10 cellular contexts compared by ENCODE assay signal in the genomic region with DNA sequence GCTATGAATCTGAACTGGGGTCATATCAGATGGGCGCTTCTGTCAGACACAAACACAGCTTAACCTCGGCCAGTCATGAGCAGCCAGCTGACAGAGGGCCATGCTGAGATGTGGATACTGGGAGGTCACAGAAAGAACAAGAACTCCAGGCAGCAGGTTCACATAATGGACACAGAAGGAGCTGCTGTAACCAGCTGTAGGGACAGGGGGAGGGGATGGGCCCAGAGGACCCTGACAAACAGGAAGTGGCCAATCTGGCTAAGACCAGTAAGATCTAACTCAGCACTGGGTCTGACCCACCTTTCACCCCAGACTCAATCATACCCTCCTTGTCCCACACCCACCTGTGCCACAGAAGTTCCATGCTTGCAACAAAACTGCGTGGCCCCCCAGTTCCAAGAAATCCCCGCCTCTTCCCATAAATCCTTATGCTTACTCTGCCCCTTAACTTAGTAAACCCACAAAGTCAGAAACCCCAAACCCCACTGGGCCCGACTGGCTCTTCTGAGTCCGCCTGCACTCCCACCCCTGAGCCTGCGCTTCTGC. TPM values are rescaled to one million over a fixed set of nuclear protein-coding genes. Genes with fewer than 3 reads are reported as not detected.
A peak's percentile ranks its signal among the peaks of the same experiment; 100 is the strongest.
DNase-seq lines count a peak whose midpoint lies in the region; ATAC-seq, FAIRE-seq and TF ChIP-seq lines count a peak whose summit lies in the region.
"Had no signal": no experiment of that assay in that cellular context is flagged by ENCODE, and none has a peak within 500 bp of the region (broad histone marks: within the 10 kb centered on the region; RNA-seq: fewer than 3 reads in every experiment).

No MANE protein-coding gene starts in this region.

- DNase-seq in GM18507 (ENCODE audit: extremely low spot score, insufficient read length, low read depth) (no peak), fibroblast of villous mesenchyme (ENCODE audit: low read depth) (peak; percentile 65), NCI-H226 (no peak), activated gamma-delta T cell treated with Interleukin-2 at 50 U/mL for 16 hours (no peak), AML-193 (lab: John Stamatoyannopoulos, UW) (no peak)

- no peak for TF ChIP-seq CTCF in OCI-LY3 (IDR thresholded peaks at IDR 0.05; ENCODE audit: low read depth, low read length)
- no peak for TF ChIP-seq CTCF in fibroblast of villous mesenchyme (IDR thresholded peaks at IDR 0.05; ENCODE audit: insufficient read depth, low read depth, low read length)

- 0 out of 2 replicates have a peak overlapping the region, but pooled peaks have one; percentile 6 for H2AFZ ChIP-seq in OCI-LY3 (ENCODE audit: low read depth, low read length)

- peak; percentile 31 for FAIRE-seq in GM18507 (lab: Jason Lieb, UNC)

- H3K27ac ChIP-seq in OCI-LY3 (ENCODE audit: low read length) (no peak overlapping the region), rectal smooth muscle tissue (ENCODE audit: low read depth, low read length) (peak overlapping the region; percentile 7)

- peaks cover 15% of the 10 kb centered on the region for H3K4me1 ChIP-seq in OCI-LY3 (ENCODE audit: low read length)
- peaks cover 12% of the 10 kb centered on the region for H3K4me1 ChIP-seq in rectal smooth muscle tissue (ENCODE audit: control insufficient read depth, insufficient read depth, low read length)

- H3K27me3 ChIP-seq in OCI-LY3 (ENCODE audit: low read depth, low read length) (peaks cover 26% of the 10 kb centered on the region), rectal smooth muscle tissue (ENCODE audit: control insufficient read depth, insufficient read depth, low read length) (no peaks in the 10 kb centered on the region)

- H3K9ac ChIP-seq in OCI-LY3 (ENCODE audit: low read length): no peak overlapping the region
- H3K9ac ChIP-seq in rectal smooth muscle tissue (ENCODE audit: low read length): no peak overlapping the region

- H3K4me3 ChIP-seq in OCI-LY3 (ENCODE audit: low read length) (no peak overlapping the region), fibroblast of villous mesenchyme (ENCODE audit: low read depth, low read length) (no peak overlapping the region), rectal smooth muscle tissue (ENCODE audit: low read length) (no peak overlapping the region)
- H3K4me3 ChIP-seq: thoracic aorta had no signal

- H3K36me3 ChIP-seq in OCI-LY3 (replicated peaks; ENCODE audit: low read depth, low read length) (no peaks in the 10 kb centered on the region), rectal smooth muscle tissue (ENCODE audit: control insufficient read depth, insufficient read depth, low read length) (no peaks in the 10 kb centered on the region)
- H3K36me3 ChIP-seq: thoracic aorta had no signal

- H3K4me2 ChIP-seq in OCI-LY3 (ENCODE audit: low read length): no peak overlapping the region

- ATAC-seq in HG03469 (IDR thresholded peaks at IDR 0.05; ENCODE audit: unreplicated experiment): no peak

- H4K20me1 ChIP-seq in OCI-LY3 (ENCODE audit: insufficient read depth, low read length): no peaks in the 10 kb centered on the region

- no peaks in the 10 kb centered on the region for H3K9me3 ChIP-seq in OCI-LY3 (ENCODE audit: insufficient read depth, low read length)
- H3K9me3 ChIP-seq: thoracic aorta had no signal

- no peaks in the 10 kb centered on the region for H3K79me2 ChIP-seq in OCI-LY3 (ENCODE audit: low read length)

RNA-seq across cellular contexts. Expression of gene APOL4, which starts 3.9 kb away (rescaled TPM):
- total RNA-seq in fibroblast of villous mesenchyme: not detected in 2 replicates
- total RNA-seq: chondrocyte had no signal

RNA-seq across cellular contexts. Expression of gene APOL3, which starts 37.1 kb away (rescaled TPM):
- total RNA-seq in fibroblast of villous mesenchyme: 9.7 and 10.4 TPM in 2 replicates

RNA-seq across cellular contexts. Expression of gene APOL2, which starts 41.7 kb away (rescaled TPM):
- total RNA-seq in fibroblast of villous mesenchyme: 42.5 and 78.2 TPM in 2 replicates

RNA-seq across cellular contexts. Expression of gene APOL1, which starts 55.3 kb away (rescaled TPM):
- 12.9 and 21.6 TPM in 2 replicates for total RNA-seq in fibroblast of villous mesenchyme
